ENCODE assay signal across 1 cellular context in the genomic region with DNA sequence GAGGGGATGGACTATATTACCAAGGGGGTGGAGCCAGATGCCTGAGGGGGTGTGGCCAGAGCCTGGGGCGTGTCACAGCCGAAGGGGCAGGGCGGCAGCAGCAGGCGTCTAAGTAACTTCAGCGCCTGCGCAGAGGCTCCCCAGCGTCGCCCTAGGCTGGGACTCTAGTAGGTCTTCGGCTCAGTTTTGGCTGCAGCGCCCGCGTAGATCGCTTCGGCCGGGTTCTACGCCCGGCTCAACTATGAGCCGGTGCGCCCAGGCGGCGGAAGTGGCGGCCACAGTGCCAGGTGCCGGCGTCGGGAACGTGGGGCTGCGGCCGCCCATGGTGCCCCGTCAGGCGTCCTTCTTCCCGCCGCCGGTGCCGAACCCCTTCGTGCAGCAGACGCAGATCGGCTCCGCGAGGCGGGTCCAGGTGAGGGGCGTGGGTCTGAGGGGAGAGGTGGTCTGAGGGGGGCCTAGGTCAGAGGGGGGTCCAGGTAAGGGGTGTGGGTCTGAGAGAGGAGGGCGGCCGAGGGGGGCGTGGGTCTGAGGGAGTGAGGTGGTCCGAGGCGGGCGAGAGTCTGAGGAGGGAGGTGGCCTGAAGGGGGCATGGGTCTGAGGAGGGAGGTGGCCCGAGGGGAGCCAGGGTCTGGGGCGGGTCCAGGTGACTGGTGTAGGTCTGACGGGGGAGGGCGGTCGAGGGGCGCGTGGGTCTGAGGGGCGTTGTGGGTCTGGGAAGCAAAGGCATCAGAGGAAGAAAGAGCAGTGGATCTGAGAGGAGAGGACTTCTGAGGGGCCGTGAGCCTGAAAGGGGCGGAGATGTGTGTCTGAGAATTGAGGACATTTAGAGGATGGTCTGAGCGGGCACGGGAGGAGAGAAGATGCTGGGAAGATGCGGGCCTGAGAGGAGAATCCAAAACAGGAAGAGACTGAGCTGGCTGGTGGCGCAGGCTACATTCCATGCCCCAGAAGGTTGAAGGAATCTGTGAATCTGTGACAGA.
TF ChIP-seq lines count a peak whose summit lies in the region.

A gene with protein sequence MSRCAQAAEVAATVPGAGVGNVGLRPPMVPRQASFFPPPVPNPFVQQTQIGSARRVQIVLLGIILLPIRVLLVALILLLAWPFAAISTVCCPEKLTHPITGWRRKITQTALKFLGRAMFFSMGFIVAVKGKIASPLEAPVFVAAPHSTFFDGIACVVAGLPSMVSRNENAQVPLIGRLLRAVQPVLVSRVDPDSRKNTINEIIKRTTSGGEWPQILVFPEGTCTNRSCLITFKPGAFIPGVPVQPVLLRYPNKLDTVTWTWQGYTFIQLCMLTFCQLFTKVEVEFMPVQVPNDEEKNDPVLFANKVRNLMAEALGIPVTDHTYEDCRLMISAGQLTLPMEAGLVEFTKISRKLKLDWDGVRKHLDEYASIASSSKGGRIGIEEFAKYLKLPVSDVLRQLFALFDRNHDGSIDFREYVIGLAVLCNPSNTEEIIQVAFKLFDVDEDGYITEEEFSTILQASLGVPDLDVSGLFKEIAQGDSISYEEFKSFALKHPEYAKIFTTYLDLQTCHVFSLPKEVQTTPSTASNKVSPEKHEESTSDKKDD (plus strand): TSS at position 132 of the 980 bp plus-strand sequence. CDS start 110 bp downstream, at position 242.

TF ChIP-seq in GM12878, 131 proteins besides CTCF, POLR2A, EP300 and RAD21:
- TF ChIP-seq ZNF592 (IDR thresholded peaks at IDR 0.05) (no peak), CREM (IDR thresholded peaks at IDR 0.05; ENCODE audit: low read depth) (no peak), ZNF217 (IDR thresholded peaks at IDR 0.05) (no peak), MTA3 (IDR thresholded peaks at IDR 0.05; ENCODE audit: borderline replicate concordance, low read length) (no peak), CBFB (IDR thresholded peaks at IDR 0.05; ENCODE audit: low read depth) (no peak), JUNB (IDR thresholded peaks at IDR 0.05) (no peak), IKZF2 (IDR thresholded peaks at IDR 0.05) (no peak), TARDBP (IDR thresholded peaks at IDR 0.05; ENCODE audit: borderline replicate concordance) (no peak), GABPA (IDR thresholded peaks at IDR 0.05; ENCODE audit: low read depth) (no peak), NFIC (IDR thresholded peaks at IDR 0.05; ENCODE audit: low read depth, low read length) (no peak), HCFC1 (IDR thresholded peaks at IDR 0.05; ENCODE audit: low read length) (no peak), ESRRA (IDR thresholded peaks at IDR 0.05; ENCODE audit: low read length) (no peak), BRCA1 (IDR thresholded peaks at IDR 0.05; ENCODE audit: low read depth, low read length) (no peak), PAX5 (IDR thresholded peaks at IDR 0.05; ENCODE audit: borderline replicate concordance, low read depth, low read length) (no peak)
- TF ChIP-seq, protein P1, sequence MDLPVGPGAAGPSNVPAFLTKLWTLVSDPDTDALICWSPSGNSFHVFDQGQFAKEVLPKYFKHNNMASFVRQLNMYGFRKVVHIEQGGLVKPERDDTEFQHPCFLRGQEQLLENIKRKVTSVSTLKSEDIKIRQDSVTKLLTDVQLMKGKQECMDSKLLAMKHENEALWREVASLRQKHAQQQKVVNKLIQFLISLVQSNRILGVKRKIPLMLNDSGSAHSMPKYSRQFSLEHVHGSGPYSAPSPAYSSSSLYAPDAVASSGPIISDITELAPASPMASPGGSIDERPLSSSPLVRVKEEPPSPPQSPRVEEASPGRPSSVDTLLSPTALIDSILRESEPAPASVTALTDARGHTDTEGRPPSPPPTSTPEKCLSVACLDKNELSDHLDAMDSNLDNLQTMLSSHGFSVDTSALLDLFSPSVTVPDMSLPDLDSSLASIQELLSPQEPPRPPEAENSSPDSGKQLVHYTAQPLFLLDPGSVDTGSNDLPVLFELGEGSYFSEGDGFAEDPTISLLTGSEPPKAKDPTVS (IDR thresholded peaks at IDR 0.05; ENCODE audit: low read depth, low read length): no peak
